In the genomic region with DNA sequence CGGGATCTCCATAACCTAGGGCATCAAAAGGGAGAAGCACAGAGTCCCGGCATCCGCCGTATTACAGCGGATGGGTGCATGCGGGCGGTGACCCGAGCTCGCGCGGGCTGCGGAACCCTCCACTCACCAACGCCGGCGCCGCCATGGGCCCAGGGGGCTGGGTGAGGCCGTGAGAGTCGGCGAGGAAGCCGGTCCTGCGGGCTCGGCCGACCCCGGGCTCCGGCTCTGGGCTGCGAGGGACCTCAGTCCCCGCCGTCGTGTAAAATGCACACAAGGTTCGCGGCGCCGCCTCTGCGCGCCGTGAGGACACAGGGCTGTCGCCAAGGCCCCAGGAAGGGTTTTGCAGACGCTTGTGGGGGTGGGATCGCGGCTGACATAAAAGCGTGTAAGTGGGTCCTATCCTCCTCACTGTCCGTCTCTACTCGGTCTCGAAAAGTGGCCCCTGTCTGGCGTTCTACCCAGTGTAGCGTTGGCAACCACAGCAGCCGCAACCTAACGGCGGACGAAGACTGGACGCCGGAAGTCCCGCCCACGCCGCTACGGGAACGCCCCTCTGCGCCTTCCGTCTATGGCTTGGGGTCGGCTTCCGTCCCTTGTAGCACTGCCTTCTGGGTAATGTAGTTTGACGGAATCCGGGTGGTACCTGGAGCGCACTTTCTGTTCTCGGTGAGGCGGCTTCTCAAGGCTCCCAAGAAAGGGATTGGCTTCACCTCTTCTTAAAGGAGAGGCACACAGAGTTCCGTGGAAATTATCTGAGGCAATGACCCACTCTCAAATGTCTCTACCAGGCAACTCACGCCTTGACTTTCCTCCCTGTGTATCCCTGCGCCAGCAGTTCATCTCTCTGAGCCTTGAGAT, we compare ENCODE assay signal across 8 cellular contexts. TPM values are rescaled to one million over a fixed set of nuclear protein-coding genes. Genes with fewer than 3 reads are reported as not detected.
DNase-seq lines count a peak whose midpoint lies in the region; ATAC-seq, FAIRE-seq and TF ChIP-seq lines count a peak whose summit lies in the region.

ZNF599 (minus strand) TSS at position 519 of the 858 bp plus-strand sequence; CDS start at position 145, 374 bp downstream.

- peak; percentile 78 for ATAC-seq in GM19324 (IDR thresholded peaks at IDR 0.05; ENCODE audit: low FRiP score, unreplicated experiment)
- peak; percentile 96 for ATAC-seq in HG03460 (IDR thresholded peaks at IDR 0.05; ENCODE audit: unreplicated experiment)

- FAIRE-seq in endometrium (lab: Jason Lieb, UNC): peak; percentile 85

- H3K27ac ChIP-seq in C4-2B: peak within 1 kb of the TSS; percentile 72

- TF ChIP-seq CTCF in C4-2B (conservative IDR thresholded peaks at IDR 0.05): no peak

- DNase-seq in NCI-H526 treated with DMSO at 0.1 percent for 48 hours (lab: John Stamatoyannopoulos, UW) (peak; percentile 91), mesenteric fat pad (ENCODE audit: low spot score) (peak; percentile 95)
- peak; percentile 74 to 80 (median 77) for DNase-seq in activated CD8-positive, alpha-beta memory T cell treated with anti-CD3 and anti-CD28 coated beads for 48 hours (ENCODE audit: low read depth in 2 of 3, low spot score in 2 of 3)
- DNase-seq in stimulated activated CD8-positive, alpha-beta memory T cell treated with anti-CD3 and anti-CD28 coated beads, Interleukin-15, amount 100 ng/mL, for 1 hour (ENCODE audit: low read depth): peak; percentile 82

RNA-seq across cellular contexts. Expression of gene ZNF599, which starts in this region (rescaled TPM):
- total RNA-seq in mesenteric fat pad: 3.0 TPM

Comparison
In these comparisons a context has a peak if more than half of its experiments do, and no peak if none do; other contexts are left out.
1. Peak in every context shown above with its lines: DNase-seq, ATAC-seq and H3K27ac ChIP-seq.